Comparison of ENCODE assay signal across 11 cellular contexts in genomic region chr1:181117648-181118449, GRCh38. TPM values are rescaled to one million over a fixed set of nuclear protein-coding genes. Genes with fewer than 3 reads are reported as not detected.
DNase-seq lines count a peak whose midpoint lies in the region; ATAC-seq lines count a peak whose summit lies in the region.
"Had no signal": no experiment of that assay in that cellular context is flagged by ENCODE, and none has a peak within 500 bp of the region (broad histone marks: within the 10 kb centered on the region; RNA-seq: fewer than 3 reads in every experiment).

No MANE protein-coding gene starts in this region.

- DNase-seq in DMS 273 (lab: John Stamatoyannopoulos, UW; ENCODE audit: unreplicated experiment) (peak; percentile 52), DMS 273 treated with DMSO at 0.1 percent for 48 hours (lab: John Stamatoyannopoulos, UW) (no peak), NCI-H226 (peak; percentile 93), mucosa of gallbladder (ENCODE audit: low spot score) (no peak), G401 (ENCODE audit: low spot score) (no peak)
- DNase-seq: 8988T had no signal

- H3K4me3 ChIP-seq in skin epidermis, result no peak overlapping the region

- ATAC-seq in esophagus mucosa (peak; percentile 88), GM19463 (IDR thresholded peaks at IDR 0.05; ENCODE audit: unreplicated experiment) (no peak)
- ATAC-seq: activated T-helper 17 cell treated with anti-CD3 and anti-CD28 coated beads, Interleukin-2, amount 50 U/mL, for 72 hours had no signal

- peak overlapping the region in 19 of 21 experiments; percentile 12 to 79 (median 58) for H3K27ac ChIP-seq in skin epidermis
- H3K27ac ChIP-seq: neutrophil had no signal

- in situ Hi-C loops in G401 (cut with HindIII; ENCODE audit: low sequenced_read_pairs), result no loop called here

RNA-seq across cellular contexts. Expression of gene IER5, which starts 29.3 kb away (rescaled TPM):
- 21.4 TPM for total RNA-seq in esophagus mucosa
- 13.9 TPM for total RNA-seq in mucosa of gallbladder
- 30.5 and 37.9 TPM in 2 replicates for total RNA-seq in G401 (2014; rRNA removed; shearing (Covaris generic))

Comparison
In these comparisons a context has a peak if more than half of its experiments do, and no peak if none do; other contexts are left out.
1. DNase-seq: peak in DMS 273 (single experiment) and NCI-H226 (single experiment); none in DMS 273 treated with DMSO at 0.1 percent for 48 hours (single experiment), mucosa of gallbladder (single experiment) and G401 (single experiment).